ENCODE assay signal across 9 cellular contexts in genomic region chr22:37483594-37484114, GRCh38. TPM values are rescaled to one million over a fixed set of nuclear protein-coding genes. Genes with fewer than 3 reads are reported as not detected.
DNase-seq lines count a peak whose midpoint lies in the region; ATAC-seq and TF ChIP-seq lines count a peak whose summit lies in the region.
"Had no signal": no experiment of that assay in that cellular context is flagged by ENCODE, and none has a peak within 500 bp of the region (broad histone marks: within the 10 kb centered on the region; RNA-seq: fewer than 3 reads in every experiment).

No MANE protein-coding gene starts in this region.

- no peaks in the 10 kb centered on the region for H3K9me2 ChIP-seq in Loucy (replicated peaks; ENCODE audit: low read depth, low read length)

- no peak for TF ChIP-seq CTCF in Loucy (conservative IDR thresholded peaks at IDR 0.05; ENCODE audit: low read length)
- TF ChIP-seq CTCF in neural progenitor cell (IDR thresholded peaks at IDR 0.05), result no peak

- no peaks in the 10 kb centered on the region for H3K9me3 Mint-ChIP-seq in CD8-positive, alpha-beta memory T cell
- no peaks in the 10 kb centered on the region for H3K9me3 Mint-ChIP-seq in neural progenitor cell

- peaks cover 56% of the 10 kb centered on the region for H3K4me1 ChIP-seq in CD8-positive, alpha-beta memory T cell (ENCODE audit: insufficient read depth, low read length)
- peaks cover 28% of the 10 kb centered on the region for H3K4me1 ChIP-seq in Loucy (ENCODE audit: insufficient read depth, low read length, poor library complexity, severe bottlenecking)
- peaks cover 46% of the 10 kb centered on the region for H3K4me1 ChIP-seq in neural progenitor cell

- peak overlapping the region; percentile 77 to 99 (median 92) for H3K27ac Mint-ChIP-seq in CD8-positive, alpha-beta memory T cell
- peak overlapping the region; percentile 89 for H3K27ac Mint-ChIP-seq in neural progenitor cell

- DNase-seq in CD8-positive, alpha-beta memory T cell, result no peak
- no peak for DNase-seq in neural progenitor cell (ENCODE audit: low spot score)
- DNase-seq in CD1c-positive myeloid dendritic cell (ENCODE audit: extremely low spot score), result no peak
- DNase-seq in superior temporal gyrus (ENCODE audit: extremely low spot score), result no peak
- no peak for DNase-seq in middle frontal gyrus (ENCODE audit: extremely low spot score, low spot score)

- no peak for ATAC-seq in GM19035 (IDR thresholded peaks at IDR 0.05; ENCODE audit: unreplicated experiment)

- POLR2A ChIA-PET in CD8-positive, alpha-beta memory T cell (lab: Charles Lee), result interaction anchor here (0.8 to 1.5 kb wide), 3 partner anchors 9 to 167 kb away, joined by 3 to 4 read pairs (median 3); no protein-coding TSS in a partner anchor

- H3K27ac ChIP-seq in CD8-positive, alpha-beta memory T cell (ENCODE audit: low read depth, low read length), result peak overlapping the region; percentile 76
- H3K27ac ChIP-seq in cingulate gyrus (ENCODE audit: low read depth, low read length) (peak overlapping the region; percentile 19), neural progenitor cell (peak overlapping the region; percentile 37)

- H3K79me2 ChIP-seq in Loucy (ENCODE audit: insufficient read depth, low read length), result peaks cover 57% of the 10 kb centered on the region
- H3K79me2 ChIP-seq in neural progenitor cell (ENCODE audit: low read depth), result no peaks in the 10 kb centered on the region

- peaks cover 3% of the 10 kb centered on the region for H4K20me1 ChIP-seq in Loucy (ENCODE audit: insufficient read depth, low read length, poor library complexity, severe bottlenecking)
- no peaks in the 10 kb centered on the region for H4K20me1 ChIP-seq in neural progenitor cell (ENCODE audit: low read depth)

- peaks cover 53 to 69% (median 56%) of the 10 kb centered on the region in 3 donors for H3K4me1 Mint-ChIP-seq in CD8-positive, alpha-beta memory T cell
- peaks cover 50% of the 10 kb centered on the region for H3K4me1 Mint-ChIP-seq in neural progenitor cell

- peaks cover 28% of the 10 kb centered on the region for H3K36me3 ChIP-seq in CD8-positive, alpha-beta memory T cell (ENCODE audit: insufficient read depth, low read length)
- peaks cover 9% of the 10 kb centered on the region; the same call in 1 of the 2 replicates for H3K36me3 ChIP-seq in Loucy (ENCODE audit: insufficient read depth, low read length)
- H3K36me3 ChIP-seq in neural progenitor cell, result no peaks in the 10 kb centered on the region

- peak overlapping the region; percentile 95 for H3K4me3 ChIP-seq in CD8-positive, alpha-beta memory T cell (ENCODE audit: low read length)
- H3K4me3 ChIP-seq in Loucy (ENCODE audit: low read length, poor library complexity, severe bottlenecking), result peak overlapping the region; percentile 81
- no peak overlapping the region for H3K4me3 ChIP-seq in neural progenitor cell

- H3K36me3 Mint-ChIP-seq in CD8-positive, alpha-beta memory T cell, result peaks cover 3 to 69% (median 5%) of the 10 kb centered on the region in 3 donors
- H3K36me3 Mint-ChIP-seq in neural progenitor cell, result no peaks in the 10 kb centered on the region

- H2AFZ ChIP-seq in Loucy (ENCODE audit: low read length) (no peak overlapping the region), neural progenitor cell (replicated peaks) (peak overlapping the region; percentile 42)

- H3K9ac ChIP-seq in Loucy (ENCODE audit: low read depth, low read length, poor library complexity, severe bottlenecking) (peak overlapping the region; percentile 97), neural progenitor cell (no peak overlapping the region)

- no peaks in the 10 kb centered on the region for H3K9me3 ChIP-seq in CD8-positive, alpha-beta memory T cell (ENCODE audit: low read length)
- H3K9me3 ChIP-seq in Loucy (ENCODE audit: insufficient read depth, low read depth, low read length) (no peaks in the 10 kb centered on the region), neural progenitor cell (ENCODE audit: low read depth) (no peaks in the 10 kb centered on the region)

- CTCF ChIA-PET in CD8-positive, alpha-beta memory T cell (lab: Charles Lee), result interaction anchor here (1.5 to 3.7 kb wide), 2 partner anchors 12 to 124 kb away, joined by 5 to 21 read pairs; partner anchors contain the start of gene GGA1

- H3F3A ChIP-seq in Loucy (ENCODE audit: low read depth) (no peaks in the 10 kb centered on the region), neural progenitor cell (ENCODE audit: low read depth) (peaks cover 29% of the 10 kb centered on the region)

- H3K4me2 ChIP-seq in Loucy (ENCODE audit: low read depth, low read length, poor library complexity, severe bottlenecking), result peak overlapping the region; percentile 90
- peak overlapping the region; percentile 68 for H3K4me2 ChIP-seq in neural progenitor cell

- no peaks in the 10 kb centered on the region for H3K27me3 Mint-ChIP-seq in CD8-positive, alpha-beta memory T cell
- peaks cover 9% of the 10 kb centered on the region for H3K27me3 Mint-ChIP-seq in neural progenitor cell (ENCODE audit: insufficient read depth, low read depth)

- H3K4me3 Mint-ChIP-seq in CD8-positive, alpha-beta memory T cell, result peak overlapping the region; percentile 87 to 97 (median 94)
- H3K4me3 Mint-ChIP-seq in neural progenitor cell, result peak overlapping the region; percentile 70

- no peaks in the 10 kb centered on the region for H3K27me3 ChIP-seq in CD8-positive, alpha-beta memory T cell (ENCODE audit: insufficient read depth, low read length, poor library complexity, severe bottlenecking)
- H3K27me3 ChIP-seq in Loucy (ENCODE audit: insufficient read depth, low read length, poor library complexity, severe bottlenecking) (no peaks in the 10 kb centered on the region), neural progenitor cell (no peaks in the 10 kb centered on the region)

RNA-seq across cellular contexts. Expression of gene MFNG, which starts 2.5 kb away (rescaled TPM):
- total RNA-seq in CD8-positive, alpha-beta memory T cell, result 100 to 1,000 TPM; 162 to 171 TPM
- polyA plus RNA-seq in CD8-positive, alpha-beta memory T cell, result 323 TPM
- total RNA-seq in neural progenitor cell (ENCODE audit: low replicate concordance), result 2.3 and 10.6 TPM in 2 replicates

RNA-seq across cellular contexts. Expression of gene CARD10, which starts 35.6 kb away (rescaled TPM):
- under 1 TPM; 0.29 to 0.31 TPM for total RNA-seq in CD8-positive, alpha-beta memory T cell
- polyA plus RNA-seq in CD8-positive, alpha-beta memory T cell, result 1.0 TPM
- total RNA-seq in neural progenitor cell (ENCODE audit: low replicate concordance), result 1.5 and 6.2 TPM in 2 replicates

RNA-seq across cellular contexts. Expression of gene ELFN2, which starts 56.4 kb away (rescaled TPM):
- total RNA-seq in CD8-positive, alpha-beta memory T cell, result under 1 TPM; 0.09 to 0.20 TPM
- 0.02 TPM for polyA plus RNA-seq in CD8-positive, alpha-beta memory T cell
- total RNA-seq in neural progenitor cell (ENCODE audit: low replicate concordance), result 0.82 and 1.1 TPM in 2 replicates
- total RNA-seq: mesenteric fat pad had no signal

Comparison
In these comparisons a context has a peak if more than half of its experiments do, and no peak if none do; other contexts are left out.
1. H3K27ac ChIP-seq: peak in every context shown above with its lines; median percentile 76 in CD8-positive, alpha-beta memory T cell; 37 in neural progenitor cell; 19 in cingulate gyrus.
2. RNA of gene MFNG, which starts 2.5 kb away (total RNA-seq): 162 to 171 TPM in CD8-positive, alpha-beta memory T cell; 2.3 to 10.6 TPM in neural progenitor cell; every median in the first group is over 10 times any median in the second.